In the genomic region with DNA sequence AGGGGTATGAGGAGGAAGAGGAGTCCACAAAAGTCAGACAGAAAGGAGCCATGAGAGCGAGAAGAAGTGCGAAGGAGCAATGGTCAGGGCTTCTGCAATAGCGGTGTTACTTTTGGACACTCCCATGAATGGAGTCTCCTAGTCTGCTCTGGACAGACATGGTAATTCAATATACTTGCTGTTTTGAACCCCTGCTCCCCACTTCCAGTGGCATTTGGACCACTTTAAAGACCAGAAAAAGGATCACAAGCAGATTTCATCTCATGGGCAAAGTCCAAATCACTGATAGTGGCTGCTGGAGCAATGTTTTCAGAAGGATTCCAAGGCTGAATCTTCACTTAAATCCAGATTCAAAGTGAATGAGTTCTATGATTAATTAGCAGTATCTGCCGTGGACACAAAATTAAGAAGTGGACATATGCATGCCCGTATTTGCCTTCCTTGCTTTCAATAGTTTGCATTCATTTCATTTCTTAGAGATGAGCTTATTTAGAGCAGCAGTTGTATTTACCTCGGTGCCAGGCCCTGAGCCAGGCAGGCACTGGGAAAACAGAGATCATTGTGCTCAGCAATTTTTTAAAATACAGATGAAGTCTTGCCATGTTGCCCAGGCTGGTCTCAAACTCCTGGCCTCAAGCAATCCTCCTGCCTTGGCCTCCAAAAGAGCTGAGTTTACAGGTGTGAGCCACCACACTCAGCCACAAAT, we compare ENCODE assay signal across 1 cellular context.
TF ChIP-seq lines count a peak whose summit lies in the region.

No MANE protein-coding gene starts in this region.

TF ChIP-seq in HepG2, 621 proteins besides CTCF, POLR2A, EP300 and RAD21 (continues in another document):
- TF ChIP-seq, protein P1, sequence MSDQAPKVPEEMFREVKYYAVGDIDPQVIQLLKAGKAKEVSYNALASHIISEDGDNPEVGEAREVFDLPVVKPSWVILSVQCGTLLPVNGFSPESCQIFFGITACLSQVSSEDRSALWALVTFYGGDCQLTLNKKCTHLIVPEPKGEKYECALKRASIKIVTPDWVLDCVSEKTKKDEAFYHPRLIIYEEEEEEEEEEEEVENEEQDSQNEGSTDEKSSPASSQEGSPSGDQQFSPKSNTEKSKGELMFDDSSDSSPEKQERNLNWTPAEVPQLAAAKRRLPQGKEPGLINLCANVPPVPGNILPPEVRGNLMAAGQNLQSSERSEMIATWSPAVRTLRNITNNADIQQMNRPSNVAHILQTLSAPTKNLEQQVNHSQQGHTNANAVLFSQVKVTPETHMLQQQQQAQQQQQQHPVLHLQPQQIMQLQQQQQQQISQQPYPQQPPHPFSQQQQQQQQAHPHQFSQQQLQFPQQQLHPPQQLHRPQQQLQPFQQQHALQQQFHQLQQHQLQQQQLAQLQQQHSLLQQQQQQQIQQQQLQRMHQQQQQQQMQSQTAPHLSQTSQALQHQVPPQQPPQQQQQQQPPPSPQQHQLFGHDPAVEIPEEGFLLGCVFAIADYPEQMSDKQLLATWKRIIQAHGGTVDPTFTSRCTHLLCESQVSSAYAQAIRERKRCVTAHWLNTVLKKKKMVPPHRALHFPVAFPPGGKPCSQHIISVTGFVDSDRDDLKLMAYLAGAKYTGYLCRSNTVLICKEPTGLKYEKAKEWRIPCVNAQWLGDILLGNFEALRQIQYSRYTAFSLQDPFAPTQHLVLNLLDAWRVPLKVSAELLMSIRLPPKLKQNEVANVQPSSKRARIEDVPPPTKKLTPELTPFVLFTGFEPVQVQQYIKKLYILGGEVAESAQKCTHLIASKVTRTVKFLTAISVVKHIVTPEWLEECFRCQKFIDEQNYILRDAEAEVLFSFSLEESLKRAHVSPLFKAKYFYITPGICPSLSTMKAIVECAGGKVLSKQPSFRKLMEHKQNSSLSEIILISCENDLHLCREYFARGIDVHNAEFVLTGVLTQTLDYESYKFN (CRISPR knock-in tag; conservative IDR thresholded peaks at IDR 0.05) = 0 out of 2 replicates have a peak, but pooled peaks have one; percentile 37
- TF ChIP-seq CENPX (CRISPR knock-in tag; IDR thresholded peaks at IDR 0.05) = no peak
- TF ChIP-seq, protein P2, sequence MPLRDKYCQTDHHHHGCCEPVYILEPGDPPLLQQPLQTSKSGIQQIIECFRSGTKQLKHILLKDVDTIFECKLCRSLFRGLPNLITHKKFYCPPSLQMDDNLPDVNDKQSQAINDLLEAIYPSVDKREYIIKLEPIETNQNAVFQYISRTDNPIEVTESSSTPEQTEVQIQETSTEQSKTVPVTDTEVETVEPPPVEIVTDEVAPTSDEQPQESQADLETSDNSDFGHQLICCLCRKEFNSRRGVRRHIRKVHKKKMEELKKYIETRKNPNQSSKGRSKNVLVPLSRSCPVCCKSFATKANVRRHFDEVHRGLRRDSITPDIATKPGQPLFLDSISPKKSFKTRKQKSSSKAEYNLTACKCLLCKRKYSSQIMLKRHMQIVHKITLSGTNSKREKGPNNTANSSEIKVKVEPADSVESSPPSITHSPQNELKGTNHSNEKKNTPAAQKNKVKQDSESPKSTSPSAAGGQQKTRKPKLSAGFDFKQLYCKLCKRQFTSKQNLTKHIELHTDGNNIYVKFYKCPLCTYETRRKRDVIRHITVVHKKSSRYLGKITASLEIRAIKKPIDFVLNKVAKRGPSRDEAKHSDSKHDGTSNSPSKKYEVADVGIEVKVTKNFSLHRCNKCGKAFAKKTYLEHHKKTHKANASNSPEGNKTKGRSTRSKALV (CRISPR knock-in tag; IDR thresholded peaks at IDR 0.05) = 0 out of 2 replicates have a peak, but pooled peaks have one; percentile 27
- TF ChIP-seq, protein P3, sequence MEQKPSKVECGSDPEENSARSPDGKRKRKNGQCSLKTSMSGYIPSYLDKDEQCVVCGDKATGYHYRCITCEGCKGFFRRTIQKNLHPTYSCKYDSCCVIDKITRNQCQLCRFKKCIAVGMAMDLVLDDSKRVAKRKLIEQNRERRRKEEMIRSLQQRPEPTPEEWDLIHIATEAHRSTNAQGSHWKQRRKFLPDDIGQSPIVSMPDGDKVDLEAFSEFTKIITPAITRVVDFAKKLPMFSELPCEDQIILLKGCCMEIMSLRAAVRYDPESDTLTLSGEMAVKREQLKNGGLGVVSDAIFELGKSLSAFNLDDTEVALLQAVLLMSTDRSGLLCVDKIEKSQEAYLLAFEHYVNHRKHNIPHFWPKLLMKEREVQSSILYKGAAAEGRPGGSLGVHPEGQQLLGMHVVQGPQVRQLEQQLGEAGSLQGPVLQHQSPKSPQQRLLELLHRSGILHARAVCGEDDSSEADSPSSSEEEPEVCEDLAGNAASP (CRISPR knock-in tag; IDR thresholded peaks at IDR 0.05; ENCODE audit: borderline replicate concordance) = no peak
- 0 out of 2 replicates have a peak, but pooled peaks have one; percentile 49 for TF ChIP-seq ZNF3 (CRISPR knock-in tag; IDR thresholded peaks at IDR 0.05)
- TF ChIP-seq PITX1 (CRISPR knock-in tag; IDR thresholded peaks at IDR 0.05) = peak; percentile 29; the same call in 1 of the 2 replicates
- TF ChIP-seq GFI1 (CRISPR knock-in tag; IDR thresholded peaks at IDR 0.05; ENCODE audit: borderline replicate concordance) = peak; percentile 71
- TF ChIP-seq HMG20A (CRISPR knock-in tag; IDR thresholded peaks at IDR 0.05; ENCODE audit: borderline replicate concordance) = peak; percentile 34
- 0 out of 2 replicates have a peak, but pooled peaks have one; percentile 6 for TF ChIP-seq HDAC2 (CRISPR knock-in tag; IDR thresholded peaks at IDR 0.05)
- TF ChIP-seq ARID2 (CRISPR knock-in tag; IDR thresholded peaks at IDR 0.05; ENCODE audit: borderline replicate concordance) = 0 out of 2 replicates have a peak, but pooled peaks have one; percentile 41
- TF ChIP-seq ETV6 (CRISPR knock-in tag; conservative IDR thresholded peaks at IDR 0.05) = no peak
- peak; percentile 42; the same call in 1 of the 2 replicates for TF ChIP-seq HNF4G (IDR thresholded peaks at IDR 0.05; ENCODE audit: borderline replicate concordance, low read depth, low read length)
- TF ChIP-seq HNF4G (CRISPR knock-in tag; IDR thresholded peaks at IDR 0.05; ENCODE audit: borderline replicate concordance, low read depth) = no peak
- no peak for TF ChIP-seq SNAPC2 (CRISPR knock-in tag; IDR thresholded peaks at IDR 0.05)
- TF ChIP-seq, protein P4, sequence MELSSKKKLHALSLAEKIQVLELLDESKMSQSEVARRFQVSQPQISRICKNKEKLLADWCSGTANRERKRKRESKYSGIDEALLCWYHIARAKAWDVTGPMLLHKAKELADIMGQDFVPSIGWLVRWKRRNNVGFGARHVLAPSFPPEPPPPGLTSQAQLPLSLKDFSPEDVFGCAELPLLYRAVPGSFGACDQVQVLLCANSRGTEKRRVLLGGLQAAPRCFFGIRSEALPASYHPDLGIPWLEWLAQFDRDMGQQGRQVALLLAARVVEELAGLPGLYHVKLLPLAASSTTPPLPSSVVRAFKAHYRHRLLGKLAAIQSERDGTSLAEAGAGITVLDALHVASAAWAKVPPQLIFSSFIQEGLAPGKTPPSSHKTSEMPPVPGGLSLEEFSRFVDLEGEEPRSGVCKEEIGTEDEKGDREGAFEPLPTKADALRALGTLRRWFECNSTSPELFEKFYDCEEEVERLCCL (CRISPR knock-in tag; IDR thresholded peaks at IDR 0.05; ENCODE audit: borderline replicate concordance) = no peak
- TF ChIP-seq ELF1 (CRISPR knock-in tag; IDR thresholded peaks at IDR 0.05) = no peak
- TF ChIP-seq, protein P5, sequence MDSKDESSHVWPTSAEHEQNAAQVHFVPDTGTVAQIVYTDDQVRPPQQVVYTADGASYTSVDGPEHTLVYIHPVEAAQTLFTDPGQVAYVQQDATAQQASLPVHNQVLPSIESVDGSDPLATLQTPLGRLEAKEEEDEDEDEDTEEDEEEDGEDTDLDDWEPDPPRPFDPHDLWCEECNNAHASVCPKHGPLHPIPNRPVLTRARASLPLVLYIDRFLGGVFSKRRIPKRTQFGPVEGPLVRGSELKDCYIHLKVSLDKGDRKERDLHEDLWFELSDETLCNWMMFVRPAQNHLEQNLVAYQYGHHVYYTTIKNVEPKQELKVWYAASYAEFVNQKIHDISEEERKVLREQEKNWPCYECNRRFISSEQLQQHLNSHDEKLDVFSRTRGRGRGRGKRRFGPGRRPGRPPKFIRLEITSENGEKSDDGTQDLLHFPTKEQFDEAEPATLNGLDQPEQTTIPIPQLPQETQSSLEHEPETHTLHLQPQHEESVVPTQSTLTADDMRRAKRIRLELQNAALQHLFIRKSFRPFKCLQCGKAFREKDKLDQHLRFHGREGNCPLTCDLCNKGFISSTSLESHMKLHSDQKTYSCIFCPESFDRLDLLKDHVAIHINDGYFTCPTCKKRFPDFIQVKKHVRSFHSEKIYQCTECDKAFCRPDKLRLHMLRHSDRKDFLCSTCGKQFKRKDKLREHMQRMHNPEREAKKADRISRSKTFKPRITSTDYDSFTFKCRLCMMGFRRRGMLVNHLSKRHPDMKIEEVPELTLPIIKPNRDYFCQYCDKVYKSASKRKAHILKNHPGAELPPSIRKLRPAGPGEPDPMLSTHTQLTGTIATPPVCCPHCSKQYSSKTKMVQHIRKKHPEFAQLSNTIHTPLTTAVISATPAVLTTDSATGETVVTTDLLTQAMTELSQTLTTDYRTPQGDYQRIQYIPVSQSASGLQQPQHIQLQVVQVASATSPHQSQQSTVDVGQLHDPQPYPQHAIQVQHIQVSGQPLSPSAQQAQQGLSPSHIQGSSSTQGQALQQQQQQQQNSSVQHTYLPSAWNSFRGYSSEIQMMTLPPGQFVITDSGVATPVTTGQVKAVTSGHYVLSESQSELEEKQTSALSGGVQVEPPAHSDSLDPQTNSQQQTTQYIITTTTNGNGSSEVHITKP (CRISPR knock-in tag; IDR thresholded peaks at IDR 0.05; ENCODE audit: low read depth) = 0 out of 2 replicates have a peak, but pooled peaks have one; percentile 19
- no peak for TF ChIP-seq SOX6 (IDR thresholded peaks at IDR 0.05)
- TF ChIP-seq SOX6 (CRISPR knock-in tag; IDR thresholded peaks at IDR 0.05) = 0 out of 2 replicates have a peak, but pooled peaks have one; percentile 9
- TF ChIP-seq GATAD2A (CRISPR knock-in tag; IDR thresholded peaks at IDR 0.05) = no peak
- TF ChIP-seq HNF4A (CRISPR knock-in tag; IDR thresholded peaks at IDR 0.05) = peak; percentile 83
- no peak for TF ChIP-seq EHMT2 (IDR thresholded peaks at IDR 0.05; ENCODE audit: borderline replicate concordance, low read depth, low read length)
- TF ChIP-seq SAP130 (CRISPR knock-in tag; IDR thresholded peaks at IDR 0.05; ENCODE audit: low read depth) = peak; percentile 18; the same call in 1 of the 2 replicates
- TF ChIP-seq, protein P6, sequence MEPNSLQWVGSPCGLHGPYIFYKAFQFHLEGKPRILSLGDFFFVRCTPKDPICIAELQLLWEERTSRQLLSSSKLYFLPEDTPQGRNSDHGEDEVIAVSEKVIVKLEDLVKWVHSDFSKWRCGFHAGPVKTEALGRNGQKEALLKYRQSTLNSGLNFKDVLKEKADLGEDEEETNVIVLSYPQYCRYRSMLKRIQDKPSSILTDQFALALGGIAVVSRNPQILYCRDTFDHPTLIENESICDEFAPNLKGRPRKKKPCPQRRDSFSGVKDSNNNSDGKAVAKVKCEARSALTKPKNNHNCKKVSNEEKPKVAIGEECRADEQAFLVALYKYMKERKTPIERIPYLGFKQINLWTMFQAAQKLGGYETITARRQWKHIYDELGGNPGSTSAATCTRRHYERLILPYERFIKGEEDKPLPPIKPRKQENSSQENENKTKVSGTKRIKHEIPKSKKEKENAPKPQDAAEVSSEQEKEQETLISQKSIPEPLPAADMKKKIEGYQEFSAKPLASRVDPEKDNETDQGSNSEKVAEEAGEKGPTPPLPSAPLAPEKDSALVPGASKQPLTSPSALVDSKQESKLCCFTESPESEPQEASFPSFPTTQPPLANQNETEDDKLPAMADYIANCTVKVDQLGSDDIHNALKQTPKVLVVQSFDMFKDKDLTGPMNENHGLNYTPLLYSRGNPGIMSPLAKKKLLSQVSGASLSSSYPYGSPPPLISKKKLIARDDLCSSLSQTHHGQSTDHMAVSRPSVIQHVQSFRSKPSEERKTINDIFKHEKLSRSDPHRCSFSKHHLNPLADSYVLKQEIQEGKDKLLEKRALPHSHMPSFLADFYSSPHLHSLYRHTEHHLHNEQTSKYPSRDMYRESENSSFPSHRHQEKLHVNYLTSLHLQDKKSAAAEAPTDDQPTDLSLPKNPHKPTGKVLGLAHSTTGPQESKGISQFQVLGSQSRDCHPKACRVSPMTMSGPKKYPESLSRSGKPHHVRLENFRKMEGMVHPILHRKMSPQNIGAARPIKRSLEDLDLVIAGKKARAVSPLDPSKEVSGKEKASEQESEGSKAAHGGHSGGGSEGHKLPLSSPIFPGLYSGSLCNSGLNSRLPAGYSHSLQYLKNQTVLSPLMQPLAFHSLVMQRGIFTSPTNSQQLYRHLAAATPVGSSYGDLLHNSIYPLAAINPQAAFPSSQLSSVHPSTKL (CRISPR knock-in tag; IDR thresholded peaks at IDR 0.05) = 0 out of 2 replicates have a peak, but pooled peaks have one; percentile 27
- TF ChIP-seq, protein P7, sequence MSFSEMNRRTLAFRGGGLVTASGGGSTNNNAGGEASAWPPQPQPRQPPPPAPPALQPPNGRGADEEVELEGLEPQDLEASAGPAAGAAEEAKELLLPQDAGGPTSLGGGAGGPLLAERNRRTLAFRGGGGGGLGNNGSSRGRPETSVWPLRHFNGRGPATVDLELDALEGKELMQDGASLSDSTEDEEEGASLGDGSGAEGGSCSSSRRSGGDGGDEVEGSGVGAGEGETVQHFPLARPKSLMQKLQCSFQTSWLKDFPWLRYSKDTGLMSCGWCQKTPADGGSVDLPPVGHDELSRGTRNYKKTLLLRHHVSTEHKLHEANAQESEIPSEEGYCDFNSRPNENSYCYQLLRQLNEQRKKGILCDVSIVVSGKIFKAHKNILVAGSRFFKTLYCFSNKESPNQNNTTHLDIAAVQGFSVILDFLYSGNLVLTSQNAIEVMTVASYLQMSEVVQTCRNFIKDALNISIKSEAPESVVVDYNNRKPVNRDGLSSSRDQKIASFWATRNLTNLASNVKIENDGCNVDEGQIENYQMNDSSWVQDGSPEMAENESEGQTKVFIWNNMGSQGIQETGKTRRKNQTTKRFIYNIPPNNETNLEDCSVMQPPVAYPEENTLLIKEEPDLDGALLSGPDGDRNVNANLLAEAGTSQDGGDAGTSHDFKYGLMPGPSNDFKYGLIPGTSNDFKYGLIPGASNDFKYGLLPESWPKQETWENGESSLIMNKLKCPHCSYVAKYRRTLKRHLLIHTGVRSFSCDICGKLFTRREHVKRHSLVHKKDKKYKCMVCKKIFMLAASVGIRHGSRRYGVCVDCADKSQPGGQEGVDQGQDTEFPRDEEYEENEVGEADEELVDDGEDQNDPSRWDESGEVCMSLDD (CRISPR knock-in tag; IDR thresholded peaks at IDR 0.05; ENCODE audit: borderline replicate concordance) = peak; percentile 60; the same call in 1 of the 2 replicates
- 0 out of 2 replicates have a peak, but pooled peaks have one; percentile 29 for TF ChIP-seq MED1 (CRISPR knock-in tag; IDR thresholded peaks at IDR 0.05)
- TF ChIP-seq, protein P8, sequence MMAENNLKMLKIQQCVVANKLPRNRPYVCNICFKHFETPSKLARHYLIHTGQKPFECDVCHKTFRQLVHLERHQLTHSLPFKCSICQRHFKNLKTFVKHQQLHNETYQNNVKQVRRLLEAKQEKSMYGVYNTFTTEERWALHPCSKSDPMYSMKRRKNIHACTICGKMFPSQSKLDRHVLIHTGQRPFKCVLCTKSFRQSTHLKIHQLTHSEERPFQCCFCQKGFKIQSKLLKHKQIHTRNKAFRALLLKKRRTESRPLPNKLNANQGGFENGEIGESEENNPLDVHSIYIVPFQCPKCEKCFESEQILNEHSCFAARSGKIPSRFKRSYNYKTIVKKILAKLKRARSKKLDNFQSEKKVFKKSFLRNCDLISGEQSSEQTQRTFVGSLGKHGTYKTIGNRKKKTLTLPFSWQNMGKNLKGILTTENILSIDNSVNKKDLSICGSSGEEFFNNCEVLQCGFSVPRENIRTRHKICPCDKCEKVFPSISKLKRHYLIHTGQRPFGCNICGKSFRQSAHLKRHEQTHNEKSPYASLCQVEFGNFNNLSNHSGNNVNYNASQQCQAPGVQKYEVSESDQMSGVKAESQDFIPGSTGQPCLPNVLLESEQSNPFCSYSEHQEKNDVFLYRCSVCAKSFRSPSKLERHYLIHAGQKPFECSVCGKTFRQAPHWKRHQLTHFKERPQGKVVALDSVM (CRISPR knock-in tag; IDR thresholded peaks at IDR 0.05) = peak; percentile 82
- TF ChIP-seq ZNF225 (CRISPR knock-in tag; IDR thresholded peaks at IDR 0.05) = no peak
- TF ChIP-seq ZNF251 (CRISPR knock-in tag; IDR thresholded peaks at IDR 0.05) = no peak
- TF ChIP-seq ZNF652 (CRISPR knock-in tag; IDR thresholded peaks at IDR 0.05; ENCODE audit: borderline replicate concordance, low read depth) = no peak
